1 cellular context compared by ENCODE assay signal in the genomic region with DNA sequence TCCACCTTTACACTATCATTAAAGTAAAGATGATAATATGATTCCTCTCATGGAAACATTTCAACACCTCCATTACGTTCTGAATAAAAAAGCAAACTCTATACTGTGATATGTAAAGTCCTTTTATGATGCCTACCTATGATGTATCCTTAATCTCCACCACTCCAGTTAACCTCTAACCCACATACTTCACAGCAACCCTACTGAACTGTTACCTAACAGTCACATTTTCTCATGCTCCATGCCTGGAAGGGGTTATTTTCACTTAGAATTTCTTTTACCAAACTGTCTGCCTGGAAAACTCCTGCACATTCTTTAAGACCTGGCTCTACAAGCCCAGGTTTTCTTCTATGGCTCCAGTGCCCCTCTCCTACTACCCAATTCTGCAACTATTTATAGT.
TF ChIP-seq lines count a peak whose summit lies in the region.

No MANE protein-coding gene starts in this region.

TF ChIP-seq in WTC11, 78 proteins besides CTCF, POLR2A, EP300 and RAD21 (continued from another document):
- TF ChIP-seq EMX1 (CRISPR knock-in tag; IDR thresholded peaks at IDR 0.05) (no peak), RORB (CRISPR knock-in tag; IDR thresholded peaks at IDR 0.05) (no peak), CREB1 (CRISPR knock-in tag; IDR thresholded peaks at IDR 0.05) (no peak), MXD4 (CRISPR knock-in tag; IDR thresholded peaks at IDR 0.05; ENCODE audit: borderline replicate concordance) (no peak), RELA (CRISPR knock-in tag; IDR thresholded peaks at IDR 0.05; ENCODE audit: borderline replicate concordance) (no peak), ZBTB21 (CRISPR knock-in tag; IDR thresholded peaks at IDR 0.05; ENCODE audit: borderline replicate concordance) (no peak), ZNF317 (CRISPR knock-in tag; IDR thresholded peaks at IDR 0.05; ENCODE audit: borderline replicate concordance, low read depth) (no peak), ELF4 (CRISPR knock-in tag; IDR thresholded peaks at IDR 0.05; ENCODE audit: low read depth) (no peak), NFYB (CRISPR knock-in tag; conservative IDR thresholded peaks at IDR 0.05; ENCODE audit: low read depth) (no peak)
- TF ChIP-seq, protein P1, sequence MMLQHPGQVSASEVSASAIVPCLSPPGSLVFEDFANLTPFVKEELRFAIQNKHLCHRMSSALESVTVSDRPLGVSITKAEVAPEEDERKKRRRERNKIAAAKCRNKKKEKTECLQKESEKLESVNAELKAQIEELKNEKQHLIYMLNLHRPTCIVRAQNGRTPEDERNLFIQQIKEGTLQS (CRISPR knock-in tag; conservative IDR thresholded peaks at IDR 0.05): no peak
- TF ChIP-seq, protein P2, sequence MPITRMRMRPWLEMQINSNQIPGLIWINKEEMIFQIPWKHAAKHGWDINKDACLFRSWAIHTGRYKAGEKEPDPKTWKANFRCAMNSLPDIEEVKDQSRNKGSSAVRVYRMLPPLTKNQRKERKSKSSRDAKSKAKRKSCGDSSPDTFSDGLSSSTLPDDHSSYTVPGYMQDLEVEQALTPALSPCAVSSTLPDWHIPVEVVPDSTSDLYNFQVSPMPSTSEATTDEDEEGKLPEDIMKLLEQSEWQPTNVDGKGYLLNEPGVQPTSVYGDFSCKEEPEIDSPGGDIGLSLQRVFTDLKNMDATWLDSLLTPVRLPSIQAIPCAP (CRISPR knock-in tag; IDR thresholded peaks at IDR 0.05): no peak
- TF ChIP-seq, protein P3, sequence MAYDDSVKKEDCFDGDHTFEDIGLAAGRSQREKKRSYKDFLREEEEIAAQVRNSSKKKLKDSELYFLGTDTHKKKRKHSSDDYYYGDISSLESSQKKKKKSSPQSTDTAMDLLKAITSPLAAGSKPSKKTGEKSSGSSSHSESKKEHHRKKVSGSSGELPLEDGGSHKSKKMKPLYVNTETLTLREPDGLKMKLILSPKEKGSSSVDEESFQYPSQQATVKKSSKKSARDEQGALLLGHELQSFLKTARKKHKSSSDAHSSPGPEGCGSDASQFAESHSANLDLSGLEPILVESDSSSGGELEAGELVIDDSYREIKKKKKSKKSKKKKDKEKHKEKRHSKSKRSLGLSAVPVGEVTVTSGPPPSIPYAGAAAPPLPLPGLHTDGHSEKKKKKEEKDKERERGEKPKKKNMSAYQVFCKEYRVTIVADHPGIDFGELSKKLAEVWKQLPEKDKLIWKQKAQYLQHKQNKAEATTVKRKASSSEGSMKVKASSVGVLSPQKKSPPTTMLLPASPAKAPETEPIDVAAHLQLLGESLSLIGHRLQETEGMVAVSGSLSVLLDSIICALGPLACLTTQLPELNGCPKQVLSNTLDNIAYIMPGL (CRISPR knock-in tag; IDR thresholded peaks at IDR 0.05): no peak
